8 cellular contexts compared by ENCODE assay signal in genomic region chr17:64985579-64985904, GRCh38.
DNase-seq lines count a peak whose midpoint lies in the region; ATAC-seq and TF ChIP-seq lines count a peak whose summit lies in the region.
"Not testable (repeated sequence)": the region's sequence is repeated elsewhere in the genome, so short reads cannot be mapped to it uniquely, and the experiment has no call there.

No MANE protein-coding gene starts in this region.

- not testable (repeated sequence) for H3K9me3 Mint-ChIP-seq in Calu3 (ENCODE audit: low read depth, unreplicated experiment); activated CD4-positive, alpha-beta T cell treated with anti-CD3 and anti-CD28 coated beads, Interleukin-2, amount 10 ng/mL, durations not matched to agents 7 days and 5 days

- not testable (repeated sequence) for H3K27me3 ChIP-seq in adrenal gland; gastroesophageal sphincter; mononuclear cell (ENCODE audit: insufficient read depth, low read length); skeletal muscle tissue (ENCODE audit: control insufficient read depth in 3 of 3, insufficient read depth in 3 of 3, low read length in 3 of 3); upper lobe of left lung

- not testable (repeated sequence) for H3K9ac ChIP-seq in skeletal muscle tissue (ENCODE audit: low read depth in 1 of 3, low read length in 3 of 3)

- not testable (repeated sequence) for TF ChIP-seq CTCF in Calu3 (IDR thresholded peaks at IDR 0.05; ENCODE audit: unreplicated experiment); NB4 (IDR thresholded peaks at IDR 0.05; ENCODE audit: low read depth, low read length); adrenal gland (IDR thresholded peaks at IDR 0.05); gastroesophageal sphincter (IDR thresholded peaks at IDR 0.05); upper lobe of left lung (IDR thresholded peaks at IDR 0.05)

- DNase-seq in Calu3; NB4 (ENCODE audit: low read depth); activated CD4-positive, alpha-beta T cell treated with anti-CD3 and anti-CD28 coated beads, Interleukin-2, amount 10 ng/mL, durations not matched to agents 7 days and 5 days; adrenal gland; upper lobe of left lung: not testable (repeated sequence)

- H3K4me3 ChIP-seq in NB4 (ENCODE audit: low read depth, low read length) = peak overlapping the region; percentile 41
- H3K4me3 ChIP-seq in adrenal gland = peak overlapping the region in 1 of 4 donors; percentile 24
- not testable (repeated sequence) for H3K4me3 ChIP-seq in gastroesophageal sphincter; skeletal muscle tissue (ENCODE audit: low read length in 3 of 3)
- peak overlapping the region; percentile 29 for H3K4me3 ChIP-seq in mononuclear cell (ENCODE audit: low read length)
- peak overlapping the region in 1 of 4 donors; percentile 10 for H3K4me3 ChIP-seq in upper lobe of left lung

- H3K4me1 ChIP-seq in adrenal gland (replicated peaks in 1 of 2) (peaks cover 37 to 53% of the 10 kb centered on the region in 2 donors), gastroesophageal sphincter (peaks cover 0 to 50% (median 0%) of the 10 kb centered on the region in 3 donors), mononuclear cell (ENCODE audit: insufficient read depth, low read length) (peaks cover 46% of the 10 kb centered on the region), skeletal muscle tissue (ENCODE audit: control insufficient read depth in 3 of 3, insufficient read depth in 3 of 3, low read length in 3 of 3) (peaks cover 9 to 26% (median 14%) of the 10 kb centered on the region in 3 donors), upper lobe of left lung (peaks cover 18 to 30% (median 25%) of the 10 kb centered on the region in 4 donors)

- not testable (repeated sequence) for H3K36me3 Mint-ChIP-seq in Calu3 (ENCODE audit: insufficient read depth, unreplicated experiment); activated CD4-positive, alpha-beta T cell treated with anti-CD3 and anti-CD28 coated beads, Interleukin-2, amount 10 ng/mL, durations not matched to agents 7 days and 5 days (ENCODE audit: low read depth)

- POLR2A ChIA-PET in activated CD4-positive, alpha-beta T cell treated with anti-CD3 and anti-CD28 coated beads, Interleukin-2, amount 10 ng/mL, durations not matched to agents 7 days and 5 days (lab: Charles Lee) = interaction anchor here (0.6 to 2.0 kb wide), 3 partner anchors 8 to 115 kb away, joined by 3 to 13 read pairs (median 5); no protein-coding TSS in a partner anchor

- CTCF ChIA-PET in Calu3 (lab: Charles Lee) = not testable (repeated sequence)
- CTCF ChIA-PET in activated CD4-positive, alpha-beta T cell treated with anti-CD3 and anti-CD28 coated beads, Interleukin-2, amount 10 ng/mL, durations not matched to agents 7 days and 5 days (lab: Charles Lee) = interaction anchor here (1.0 to 2.4 kb wide), 6 partner anchors 11 to 196 kb away, joined by 3 to 13 read pairs (median 4); partner anchors contain the start of gene LRRC37A3

- peak overlapping the region; percentile 65 for H3K27ac Mint-ChIP-seq in Calu3 (ENCODE audit: unreplicated experiment)
- peak overlapping the region; percentile 100 for H3K27ac Mint-ChIP-seq in activated CD4-positive, alpha-beta T cell treated with anti-CD3 and anti-CD28 coated beads, Interleukin-2, amount 10 ng/mL, durations not matched to agents 7 days and 5 days

- 15 to 23% (median 20%) methylated on average over 3 of the region's 3 CpGs for WGBS in adrenal gland, 4 donors
- WGBS in gastroesophageal sphincter (ENCODE audit: low coverage in 1 of 2), 2 donors = 40% methylated on average over 3 of the region's 3 CpGs; no CpG with 5 or more reads in 1 of the 2 donors
- 30 to 34% methylated on average over 3 of the region's 3 CpGs for WGBS in upper lobe of left lung, 2 donors

- ATAC-seq in gastroesophageal sphincter; upper lobe of left lung (ENCODE audit: low FRiP score in 2 of 2): not testable (repeated sequence)

- H3K4me3 Mint-ChIP-seq in Calu3 (ENCODE audit: low read depth, unreplicated experiment) = not testable (repeated sequence)
- peak overlapping the region; percentile 75 for H3K4me3 Mint-ChIP-seq in activated CD4-positive, alpha-beta T cell treated with anti-CD3 and anti-CD28 coated beads, Interleukin-2, amount 10 ng/mL, durations not matched to agents 7 days and 5 days

- not testable (repeated sequence) for H3K27me3 Mint-ChIP-seq in Calu3 (ENCODE audit: unreplicated experiment); activated CD4-positive, alpha-beta T cell treated with anti-CD3 and anti-CD28 coated beads, Interleukin-2, amount 10 ng/mL, durations not matched to agents 7 days and 5 days

- BruUV-seq in Calu3 (replicated peaks; lab: Mats Ljungman, UMichigan) = not testable (repeated sequence)

- not testable (repeated sequence) for TF ChIP-seq EP300 in gastroesophageal sphincter (IDR thresholded peaks at IDR 0.05); upper lobe of left lung (IDR thresholded peaks at IDR 0.05)

- not testable (repeated sequence) for H3K36me3 ChIP-seq in adrenal gland (replicated peaks in 1 of 2); gastroesophageal sphincter; skeletal muscle tissue (ENCODE audit: control insufficient read depth in 3 of 3, insufficient read depth in 3 of 3, low read length in 3 of 3); upper lobe of left lung

- not testable (repeated sequence) for H3K4me1 Mint-ChIP-seq in Calu3 (ENCODE audit: low read depth, unreplicated experiment)
- peaks cover 51% of the 10 kb centered on the region for H3K4me1 Mint-ChIP-seq in activated CD4-positive, alpha-beta T cell treated with anti-CD3 and anti-CD28 coated beads, Interleukin-2, amount 10 ng/mL, durations not matched to agents 7 days and 5 days

- H3K27ac ChIP-seq in adrenal gland (peak overlapping the region; percentile 74 to 97 (median 84)), gastroesophageal sphincter (peak overlapping the region; percentile 20 to 79 (median 64)), skeletal muscle tissue (ENCODE audit: low read depth, low read length) (peak overlapping the region; percentile 36), upper lobe of left lung (peak overlapping the region; percentile 90 to 96 (median 94))

- TF ChIP-seq POLR2A in NB4 (IDR thresholded peaks at IDR 0.05; ENCODE audit: extremely low read depth, insufficient read length); adrenal gland (IDR thresholded peaks at IDR 0.05); gastroesophageal sphincter (IDR thresholded peaks at IDR 0.05); upper lobe of left lung (IDR thresholded peaks at IDR 0.05): not testable (repeated sequence)

- H3K9me3 ChIP-seq in adrenal gland (replicated peaks in 1 of 3); gastroesophageal sphincter; mononuclear cell (ENCODE audit: low read depth, low read length); skeletal muscle tissue (ENCODE audit: control insufficient read depth in 3 of 3, low read length in 3 of 3); upper lobe of left lung: not testable (repeated sequence)

- intact Hi-C loops in Calu3 (cut with micrococcal nuclease; ENCODE audit: unreplicated experiment); adrenal gland (cut with DNase I): not testable (repeated sequence)

Comparison
In these comparisons a context has a peak if more than half of its experiments do, and no peak if none do; other contexts are left out.
1. H3K27ac ChIP-seq: peak in every context shown above with its lines; median percentile 94 in upper lobe of left lung; 84 in adrenal gland; 64 in gastroesophageal sphincter; 36 in skeletal muscle tissue.